In the genomic region with DNA sequence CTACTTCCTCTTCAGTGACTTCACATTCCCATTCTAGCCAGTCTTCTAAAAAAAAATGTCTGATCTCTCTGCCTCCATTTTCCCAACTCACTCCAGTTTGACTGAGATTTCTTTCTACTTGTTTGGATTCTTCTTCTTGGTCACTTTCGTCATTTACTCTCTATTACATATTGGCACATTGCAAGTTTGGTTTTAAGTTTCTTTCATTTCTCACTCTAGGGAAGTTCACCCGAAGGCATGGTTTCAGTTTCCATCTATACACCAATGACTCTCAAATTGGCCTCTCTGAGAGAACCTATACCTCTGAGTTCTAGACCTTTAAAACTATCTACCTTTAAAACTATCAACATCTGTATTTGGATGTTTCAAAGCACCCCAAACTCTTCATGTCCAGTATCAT, we compare ENCODE assay signal across 10 cellular contexts. TPM values are rescaled to one million over a fixed set of nuclear protein-coding genes. Genes with fewer than 3 reads are reported as not detected.
DNase-seq lines count a peak whose midpoint lies in the region; ATAC-seq and TF ChIP-seq lines count a peak whose summit lies in the region.
"Had no signal": no experiment of that assay in that cellular context is flagged by ENCODE, and none has a peak within 500 bp of the region (broad histone marks: within the 10 kb centered on the region; RNA-seq: fewer than 3 reads in every experiment).

No MANE protein-coding gene starts in this region.

- no peak overlapping the region for H3K4me3 Mint-ChIP-seq in activated naive CD8-positive, alpha-beta T cell treated with anti-CD3 and anti-CD28 coated beads, Interleukin-2, amount 10 ng/mL, durations not matched to agents 7 days and 5 days
- H3K4me3 Mint-ChIP-seq in activated naive CD8-positive, alpha-beta T cell treated with anti-CD3 and anti-CD28 coated beads for 36 hours: no peak overlapping the region
- no peak overlapping the region for H3K4me3 Mint-ChIP-seq in activated naive CD4-positive, alpha-beta T cell treated with anti-CD3 and anti-CD28 coated beads, Interleukin-2, amount 10 ng/mL, durations not matched to agents 7 days and 5 days
- no peak overlapping the region for H3K4me3 Mint-ChIP-seq in progenitor cell of endocrine pancreas (ENCODE audit: low read depth)
- H3K4me3 Mint-ChIP-seq: T-helper 1 cell treated with Interleukin-12 subunit alpha and Interleukin-12 subunit beta and Interleukin-4 antibody, amounts not matched to agents 30 μg/mL and 1 μg/mL, for 36 hours had no signal

- no peak for DNase-seq in activated naive CD8-positive, alpha-beta T cell treated with anti-CD3 and anti-CD28 coated beads, Interleukin-2, amount 10 ng/mL, durations not matched to agents 7 days and 5 days
- no peak for DNase-seq in activated naive CD8-positive, alpha-beta T cell treated with anti-CD3 and anti-CD28 coated beads for 36 hours
- DNase-seq in OCI-M1 (lab: John Stamatoyannopoulos, UW): peak; percentile 74
- no peak for DNase-seq in thoracic aorta (ENCODE audit: low spot score)
- no peak for DNase-seq in activated naive CD4-positive, alpha-beta T cell treated with anti-CD3 and anti-CD28 coated beads, Interleukin-2, amount 10 ng/mL, durations not matched to agents 7 days and 5 days
- DNase-seq in progenitor cell of endocrine pancreas (ENCODE audit: low spot score, unreplicated experiment): no peak
- no peak for DNase-seq in caudate nucleus (lab: John Stamatoyannopoulos, UW)

- no peaks in the 10 kb centered on the region for H3K4me1 ChIP-seq in thoracic aorta (ENCODE audit: control insufficient read depth in 1 of 2, low read depth in 2 of 2)

- no peak overlapping the region for H3K27ac Mint-ChIP-seq in activated naive CD8-positive, alpha-beta T cell treated with anti-CD3 and anti-CD28 coated beads, Interleukin-2, amount 10 ng/mL, durations not matched to agents 7 days and 5 days
- H3K27ac Mint-ChIP-seq in activated naive CD8-positive, alpha-beta T cell treated with anti-CD3 and anti-CD28 coated beads for 36 hours: no peak overlapping the region
- no peak overlapping the region for H3K27ac Mint-ChIP-seq in activated naive CD4-positive, alpha-beta T cell treated with anti-CD3 and anti-CD28 coated beads, Interleukin-2, amount 10 ng/mL, durations not matched to agents 7 days and 5 days
- H3K27ac Mint-ChIP-seq in progenitor cell of endocrine pancreas: no peak overlapping the region
- H3K27ac Mint-ChIP-seq: T-helper 1 cell treated with Interleukin-12 subunit alpha and Interleukin-12 subunit beta and Interleukin-4 antibody, amounts not matched to agents 30 μg/mL and 1 μg/mL, for 36 hours had no signal

- POLR2A ChIA-PET in activated naive CD8-positive, alpha-beta T cell treated with anti-CD3 and anti-CD28 coated beads, Interleukin-2, amount 10 ng/mL, durations not matched to agents 7 days and 5 days (lab: Charles Lee): no interaction called here

- H3K27me3 Mint-ChIP-seq in activated naive CD8-positive, alpha-beta T cell treated with anti-CD3 and anti-CD28 coated beads, Interleukin-2, amount 10 ng/mL, durations not matched to agents 7 days and 5 days: no peaks in the 10 kb centered on the region
- no peaks in the 10 kb centered on the region for H3K27me3 Mint-ChIP-seq in activated naive CD8-positive, alpha-beta T cell treated with anti-CD3 and anti-CD28 coated beads for 36 hours
- H3K27me3 Mint-ChIP-seq in activated naive CD4-positive, alpha-beta T cell treated with anti-CD3 and anti-CD28 coated beads, Interleukin-2, amount 10 ng/mL, durations not matched to agents 7 days and 5 days: no peaks in the 10 kb centered on the region
- H3K27me3 Mint-ChIP-seq in progenitor cell of endocrine pancreas: no peaks in the 10 kb centered on the region

- no peak overlapping the region for H3K27ac ChIP-seq in thoracic aorta
- H3K27ac ChIP-seq in caudate nucleus (ENCODE audit: low read depth, low read length): no peak overlapping the region

- ATAC-seq in activated naive CD8-positive, alpha-beta T cell treated with anti-CD3 and anti-CD28 coated beads, Interleukin-2, amount 10 ng/mL, durations not matched to agents 7 days and 5 days (ENCODE audit: low read depth): peak; percentile 81
- ATAC-seq in HG02981 (IDR thresholded peaks at IDR 0.05; ENCODE audit: unreplicated experiment) (peak; percentile 99), thoracic aorta (ENCODE audit: insufficient number of reproducible peaks, low FRiP score, low read depth) (no peak)

- no peaks in the 10 kb centered on the region for H3K36me3 ChIP-seq in thoracic aorta
- H3K36me3 ChIP-seq: BLaER1 treated with 17β-estradiol and CSF1 and Interleukin-3, amounts not matched to agents 10 nM and 100 nM had no signal

- no peaks in the 10 kb centered on the region for H3K4me1 Mint-ChIP-seq in activated naive CD8-positive, alpha-beta T cell treated with anti-CD3 and anti-CD28 coated beads, Interleukin-2, amount 10 ng/mL, durations not matched to agents 7 days and 5 days
- H3K4me1 Mint-ChIP-seq in activated naive CD8-positive, alpha-beta T cell treated with anti-CD3 and anti-CD28 coated beads for 36 hours: no peaks in the 10 kb centered on the region
- peaks cover 2% of the 10 kb centered on the region for H3K4me1 Mint-ChIP-seq in activated naive CD4-positive, alpha-beta T cell treated with anti-CD3 and anti-CD28 coated beads, Interleukin-2, amount 10 ng/mL, durations not matched to agents 7 days and 5 days
- no peaks in the 10 kb centered on the region for H3K4me1 Mint-ChIP-seq in progenitor cell of endocrine pancreas (ENCODE audit: low read depth)

- H3K27me3 ChIP-seq in thoracic aorta (replicated peaks; ENCODE audit: insufficient read depth): no peaks in the 10 kb centered on the region
- H3K27me3 ChIP-seq: BLaER1 treated with 17β-estradiol and CSF1 and Interleukin-3, amounts not matched to agents 10 nM and 100 nM had no signal

- H3K9me3 ChIP-seq in thoracic aorta: no peaks in the 10 kb centered on the region
- H3K9me3 ChIP-seq: BLaER1 treated with 17β-estradiol and CSF1 and Interleukin-3, amounts not matched to agents 10 nM and 100 nM had no signal

- H3K4me3 ChIP-seq in thoracic aorta: peak overlapping the region; percentile 40

- CTCF ChIA-PET in activated naive CD4-positive, alpha-beta T cell treated with anti-CD3 and anti-CD28 coated beads, Interleukin-2, amount 10 ng/mL, durations not matched to agents 7 days and 5 days (lab: Charles Lee): interaction anchor here (1.2 to 1.7 kb wide), 3 partner anchors 8 to 14 kb away, joined by 4 to 8 read pairs (median 4); no protein-coding TSS in a partner anchor

- H3K36me3 Mint-ChIP-seq in activated naive CD8-positive, alpha-beta T cell treated with anti-CD3 and anti-CD28 coated beads, Interleukin-2, amount 10 ng/mL, durations not matched to agents 7 days and 5 days: no peaks in the 10 kb centered on the region
- no peaks in the 10 kb centered on the region for H3K36me3 Mint-ChIP-seq in activated naive CD8-positive, alpha-beta T cell treated with anti-CD3 and anti-CD28 coated beads for 36 hours
- H3K36me3 Mint-ChIP-seq in activated naive CD4-positive, alpha-beta T cell treated with anti-CD3 and anti-CD28 coated beads, Interleukin-2, amount 10 ng/mL, durations not matched to agents 7 days and 5 days: no peaks in the 10 kb centered on the region
- no peaks in the 10 kb centered on the region for H3K36me3 Mint-ChIP-seq in progenitor cell of endocrine pancreas (ENCODE audit: insufficient read depth)

- no peak for TF ChIP-seq CTCF in thoracic aorta (IDR thresholded peaks at IDR 0.05)
- TF ChIP-seq CTCF in progenitor cell of endocrine pancreas (IDR thresholded peaks at IDR 0.05; ENCODE audit: unreplicated experiment): no peak

- H3K9me3 Mint-ChIP-seq in activated naive CD8-positive, alpha-beta T cell treated with anti-CD3 and anti-CD28 coated beads, Interleukin-2, amount 10 ng/mL, durations not matched to agents 7 days and 5 days: no peaks in the 10 kb centered on the region
- no peaks in the 10 kb centered on the region for H3K9me3 Mint-ChIP-seq in activated naive CD8-positive, alpha-beta T cell treated with anti-CD3 and anti-CD28 coated beads for 36 hours
- no peaks in the 10 kb centered on the region for H3K9me3 Mint-ChIP-seq in activated naive CD4-positive, alpha-beta T cell treated with anti-CD3 and anti-CD28 coated beads, Interleukin-2, amount 10 ng/mL, durations not matched to agents 7 days and 5 days
- no peaks in the 10 kb centered on the region for H3K9me3 Mint-ChIP-seq in progenitor cell of endocrine pancreas (ENCODE audit: low read depth)
- H3K9me3 Mint-ChIP-seq: T-helper 1 cell treated with Interleukin-12 subunit alpha and Interleukin-12 subunit beta and Interleukin-4 antibody, amounts not matched to agents 30 μg/mL and 1 μg/mL, for 36 hours had no signal

RNA-seq across cellular contexts. Expression of a gene that starts 51.3 kb away (rescaled TPM):
- total RNA-seq in activated naive CD8-positive, alpha-beta T cell treated with anti-CD3 and anti-CD28 coated beads, Interleukin-2, amount 10 ng/mL, durations not matched to agents 7 days and 5 days: 1 to 10 TPM; 1.6 to 1.8 TPM
- total RNA-seq in activated naive CD8-positive, alpha-beta T cell treated with anti-CD3 and anti-CD28 coated beads for 36 hours: 10 to 100 TPM; 12.2 to 12.4 TPM
- total RNA-seq in thoracic aorta (10 to 100 TPM; 12.6 to 21.3 TPM), progenitor cell of endocrine pancreas (0.24 and 0.27 TPM in 2 replicates)

Comparison
In these comparisons a context has a peak if more than half of its experiments do, and no peak if none do; other contexts are left out.
1. RNA of a gene that starts 51.3 kb away (total RNA-seq): 12.6 to 21.3 TPM in thoracic aorta and 12.2 to 12.4 TPM in activated naive CD8-positive, alpha-beta T cell treated with anti-CD3 and anti-CD28 coated beads for 36 hours; 1.6 to 1.8 TPM in activated naive CD8-positive, alpha-beta T cell treated with anti-CD3 and anti-CD28 coated beads, Interleukin-2, amount 10 ng/mL, durations not matched to agents 7 days and 5 days and 0.24 to 0.27 TPM in progenitor cell of endocrine pancreas; every median in the first group is over 4 times any median in the second.